ENCODE assay signal across 8 cellular contexts in the genomic region with DNA sequence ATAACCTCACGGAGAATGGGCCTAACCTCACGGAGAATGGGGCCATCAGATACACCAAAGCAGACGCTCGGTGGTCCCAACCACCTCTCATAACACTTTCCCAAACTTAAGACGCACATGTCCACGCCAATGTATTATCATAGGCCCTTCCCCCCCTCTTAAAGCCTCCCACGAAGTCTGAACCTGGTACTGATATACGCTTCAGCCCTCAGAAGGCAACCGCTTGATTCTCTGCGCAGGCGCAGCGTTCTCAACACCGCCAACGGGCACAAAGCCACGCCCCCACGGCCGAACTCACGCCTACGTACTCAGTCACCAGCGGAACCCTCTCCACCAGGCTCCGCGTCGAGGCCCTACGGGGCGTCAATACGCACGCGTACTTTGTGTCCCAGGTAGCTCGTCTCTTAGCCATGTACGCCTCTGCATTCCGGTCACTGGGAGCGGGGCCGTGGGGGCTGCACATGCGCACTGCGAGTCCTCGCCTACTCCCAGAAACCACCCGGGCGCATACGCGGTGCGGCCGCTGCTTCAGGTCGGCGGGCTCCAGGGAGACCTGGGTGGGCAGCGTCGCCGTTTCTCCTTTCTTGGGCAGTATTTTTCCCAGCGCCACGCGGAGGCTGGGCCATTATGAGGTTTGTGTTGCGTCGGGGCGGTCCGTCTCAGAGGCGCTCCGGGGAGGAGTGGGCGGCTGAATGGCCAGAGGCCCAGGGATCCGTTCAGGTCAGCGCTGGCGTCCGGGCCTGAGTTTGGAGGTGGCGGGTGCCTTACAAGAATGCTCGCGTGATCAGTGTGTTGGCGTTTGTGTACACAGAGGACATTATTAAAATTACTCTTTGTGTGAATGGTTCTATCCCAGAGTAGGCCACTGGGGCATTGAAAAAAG. TPM values are rescaled to one million over a fixed set of nuclear protein-coding genes. Genes with fewer than 3 reads are reported as not detected.
DNase-seq lines count a peak whose midpoint lies in the region; ATAC-seq and TF ChIP-seq lines count a peak whose summit lies in the region.

No MANE protein-coding gene starts in this region.

- TF ChIP-seq POLR2A in GM19193 (IDR thresholded peaks at IDR 0.05; ENCODE audit: extremely low read depth, insufficient read depth, insufficient read length), result peak; percentile 60

- intact Hi-C loops in left cardiac atrium (cut with DNase I), result no loop called here

- DNase-seq in LHCN-M2 (ENCODE audit: low read depth), result peak; percentile 66
- peak; percentile 45 to 76 (median 66) for DNase-seq in T-helper 1 cell
- peak; percentile 55 for DNase-seq in amniotic stem cell (lab: John Stamatoyannopoulos, UW)
- peak; percentile 98 for DNase-seq in left cardiac atrium
- peak; percentile 53 for DNase-seq in thoracic aorta (ENCODE audit: low spot score)
- DNase-seq in MV-4-11 (lab: John Stamatoyannopoulos, UW), result no peak

- peak overlapping the region; percentile 90 for H3K4me3 ChIP-seq in parathyroid adenoma (ENCODE audit: low read depth, low read length)
- H3K4me3 ChIP-seq in thoracic aorta, result peak overlapping the region; percentile 82

- H3K27ac ChIP-seq in parathyroid adenoma, result peak overlapping the region; percentile 83
- peak overlapping the region; percentile 75 to 80 for H3K27ac ChIP-seq in thoracic aorta

- peak overlapping the region; percentile 78 for H3K4me2 ChIP-seq in parathyroid adenoma (ENCODE audit: low read length)

- H3K4me1 ChIP-seq in parathyroid adenoma, result peaks cover 9% of the 10 kb centered on the region
- H3K4me1 ChIP-seq in thoracic aorta (ENCODE audit: control insufficient read depth in 1 of 2, low read depth in 2 of 2), result peaks cover 10 to 12% of the 10 kb centered on the region in 2 donors

- H3K79me2 ChIP-seq in parathyroid adenoma, result peaks cover 19% of the 10 kb centered on the region

- no peaks in the 10 kb centered on the region for H3K36me3 ChIP-seq in parathyroid adenoma (ENCODE audit: control insufficient read depth, insufficient read depth, low read length)
- peaks cover 15% of the 10 kb centered on the region for H3K36me3 ChIP-seq in thoracic aorta

- H3K27me3 ChIP-seq in parathyroid adenoma (ENCODE audit: control insufficient read depth, insufficient read depth, low read length) (no peaks in the 10 kb centered on the region), thoracic aorta (replicated peaks; ENCODE audit: insufficient read depth) (no peaks in the 10 kb centered on the region)

- peak overlapping the region; percentile 51 for H3K9ac ChIP-seq in parathyroid adenoma

- TF ChIP-seq CTCF in parathyroid adenoma (IDR thresholded peaks at IDR 0.05) (no peak), thoracic aorta (IDR thresholded peaks at IDR 0.05) (peak; percentile 10)

- H2AFZ ChIP-seq in parathyroid adenoma, result peak overlapping the region; percentile 88

- ATAC-seq in left cardiac atrium (peak; percentile 97 to 99), thoracic aorta (ENCODE audit: insufficient number of reproducible peaks, low FRiP score, low read depth) (peak; percentile 76)

- H3K9me3 ChIP-seq in parathyroid adenoma (ENCODE audit: control insufficient read depth, low read length) (no peaks in the 10 kb centered on the region), thoracic aorta (peaks cover 13% of the 10 kb centered on the region)

RNA-seq across cellular contexts. Expression of gene ZNF582, which starts 25.3 kb away (rescaled TPM):
- total RNA-seq in LHCN-M2 (2014; rRNA removed), result 1.5 and 2.2 TPM in 2 replicates
- 1.3 TPM for polyA plus RNA-seq in LHCN-M2 (2012)
- total RNA-seq in left cardiac atrium, result 1 to 10 TPM; 4.0 to 4.4 TPM
- total RNA-seq in thoracic aorta, result 1 to 10 TPM; 2.1 to 2.6 TPM

RNA-seq across cellular contexts. Expression of gene ZNF583, which starts 36.1 kb away (rescaled TPM):
- total RNA-seq in LHCN-M2 (2014; rRNA removed) (8.8 and 11.1 TPM in 2 replicates), left cardiac atrium (1 to 10 TPM; 5.0 to 6.2 TPM), thoracic aorta (10 to 100 TPM in 1 of 2 donors, 1 to 10 TPM in 1; 4.2 to 20.9 TPM)
- polyA plus RNA-seq in LHCN-M2 (2012), result 3.8 TPM

RNA-seq across cellular contexts. Expression of gene ZSCAN5A, which starts 53.4 kb away (rescaled TPM):
- total RNA-seq in LHCN-M2 (2014; rRNA removed) (2.9 and 4.6 TPM in 2 replicates), left cardiac atrium (10 to 100 TPM; 16.4 to 18.4 TPM), thoracic aorta (10 to 100 TPM in 1 of 2 donors, 1 to 10 TPM in 1; 7.3 to 11.9 TPM)
- polyA plus RNA-seq in LHCN-M2 (2012), result 6.8 TPM
